ENCODE assay signal across 8 cellular contexts in the genomic region with DNA sequence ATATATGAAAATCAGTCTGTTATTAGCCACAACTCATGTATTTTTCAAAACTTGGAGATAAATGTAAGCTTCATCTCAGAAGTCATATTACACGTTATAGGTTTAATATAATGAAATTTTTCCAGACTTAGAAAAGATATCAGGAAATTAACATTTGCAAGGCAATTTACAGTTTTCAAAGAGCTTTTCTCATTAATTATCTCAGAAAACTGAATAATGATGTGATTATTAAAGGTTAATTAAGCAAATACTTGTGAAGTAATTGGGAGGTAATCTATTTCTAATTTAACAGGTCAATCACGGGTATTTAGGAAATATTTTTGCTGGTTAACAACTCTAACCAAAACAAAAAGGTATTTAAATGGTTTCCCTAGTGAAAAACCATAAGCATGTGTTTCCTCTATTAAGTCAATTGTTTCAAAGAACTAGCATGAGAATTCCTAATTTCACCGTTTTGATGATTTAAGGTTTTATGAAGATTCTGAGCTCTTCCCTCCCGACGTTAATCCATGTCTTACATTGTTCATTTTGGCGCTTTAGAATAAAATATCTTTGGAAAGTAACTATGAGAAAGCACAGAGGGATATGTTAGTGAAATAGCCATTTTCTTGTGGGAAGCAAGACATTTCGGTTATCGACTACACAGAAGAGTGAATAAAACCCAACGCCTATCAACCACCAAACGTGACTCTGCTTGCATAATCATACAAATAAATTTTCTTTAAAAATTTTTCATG. TPM values are rescaled to one million over a fixed set of nuclear protein-coding genes. Genes with fewer than 3 reads are reported as not detected.
DNase-seq lines count a peak whose midpoint lies in the region; ATAC-seq, FAIRE-seq and TF ChIP-seq lines count a peak whose summit lies in the region.

No MANE protein-coding gene starts in this region.

- H3K9me3 ChIP-seq in GM12878 (replicated peaks; ENCODE audit: control insufficient read depth, insufficient read depth, low read length) (no peaks in the 10 kb centered on the region), thyroid gland (no peaks in the 10 kb centered on the region)

- H3K4me1 Mint-ChIP-seq in activated T-cell treated with anti-CD3 and anti-CD28 coated beads, Interleukin-2, amount 50 U/mL, for 4 hours (ENCODE audit: low read depth), result peaks cover 9% of the 10 kb centered on the region

- RAD21 ChIA-PET in GM12878 (lab: Charles Lee; ENCODE audit: unreplicated experiment), result no interaction called here

- in situ Hi-C loops in GM12878 (cut with MboI), result no loop called here

- TF ChIP-seq RAD21 in GM12878 (IDR thresholded peaks at IDR 0.05; ENCODE audit: insufficient read depth, low read depth, low read length), result no peak

- POLR2A ChIA-PET in GM12878 (lab: Charles Lee), result no interaction called here

- no peaks in the 10 kb centered on the region for H3K36me3 ChIP-seq in GM12878 (ENCODE audit: control insufficient read depth in 2 of 2, insufficient read depth in 2 of 2, low read length in 1 of 2)
- H3K36me3 ChIP-seq in thyroid gland, result no peaks in the 10 kb centered on the region

- no peaks in the 10 kb centered on the region for H3K9me3 Mint-ChIP-seq in activated T-cell treated with anti-CD3 and anti-CD28 coated beads, Interleukin-2, amount 50 U/mL, for 4 hours

- H3K4me1 ChIP-seq in GM12878 (ENCODE audit: control insufficient read depth, insufficient read depth, low read length), result no peaks in the 10 kb centered on the region
- H3K4me1 ChIP-seq in thyroid gland, result peaks cover 4 to 8% of the 10 kb centered on the region in 2 donors

- no peaks in the 10 kb centered on the region for H3K36me3 Mint-ChIP-seq in activated T-cell treated with anti-CD3 and anti-CD28 coated beads, Interleukin-2, amount 50 U/mL, for 4 hours (ENCODE audit: insufficient read depth)

- no peak overlapping the region for H3K9ac ChIP-seq in GM12878 (ENCODE audit: control insufficient read depth, insufficient read depth, low read length)

- CTCF ChIA-PET in GM12878 (lab: Yijun Ruan, JAX), result interaction anchor here (1.5 kb wide), 1 partner anchor 14 kb away, joined by 3 read pairs; no protein-coding TSS in a partner anchor

- no peak for DNase-seq in activated T-cell treated with anti-CD3 and anti-CD28 coated beads, Interleukin-2, amount 50 U/mL, for 4 hours
- DNase-seq in activated T-cell treated with anti-CD3 and anti-CD28 coated beads for 4 hours (no peak), GM12878 (ENCODE audit: low read depth, low spot score) (no peak), medulla oblongata (ENCODE audit: extremely low spot score) (peak; percentile 44), thyroid gland (no peak), T1000 (lab: John Stamatoyannopoulos, UW) (no peak), H54 (ENCODE audit: insufficient read length, low spot score) (no peak), DMS114 treated with DMSO at 0.1 percent for 48 hours (lab: John Stamatoyannopoulos, UW; ENCODE audit: unreplicated experiment) (no peak)

- no peaks in the 10 kb centered on the region for H3K79me2 ChIP-seq in GM12878 (ENCODE audit: control insufficient read depth, insufficient read depth, low read length)

- H3K27ac ChIP-seq in GM12878 (ENCODE audit: control insufficient read depth, insufficient read depth), result no peak overlapping the region
- H3K27ac ChIP-seq in thyroid gland, result peak overlapping the region; percentile 87 to 97 (median 93)

- FAIRE-seq in GM12878 (lab: Jason Lieb, UNC), result no peak
- FAIRE-seq in H54 (lab: Jason Lieb, UNC), result no peak

- H3K4me3 Mint-ChIP-seq in activated T-cell treated with anti-CD3 and anti-CD28 coated beads, Interleukin-2, amount 50 U/mL, for 4 hours, result peak overlapping the region; percentile 77

- no TSS peak for BruUV-seq in GM12878 (replicated peaks; lab: Mats Ljungman, UMichigan)

- H3K4me2 ChIP-seq in GM12878 (ENCODE audit: control insufficient read depth, insufficient read depth), result peak overlapping the region; percentile 79

- H2AFZ ChIP-seq in GM12878 (ENCODE audit: control insufficient read depth, low read depth, low read length), result no peak overlapping the region

- H4K20me1 ChIP-seq in GM12878 (ENCODE audit: control insufficient read depth, insufficient read depth), result no peaks in the 10 kb centered on the region

- ATAC-seq in activated T-cell treated with anti-CD3 and anti-CD28 coated beads, Interleukin-2, amount 50 U/mL, for 4 hours, result no peak
- ATAC-seq in GM12878, result no peak

- SMC1A ChIA-PET in GM12878 (lab: Charles Lee; ENCODE audit: uncharacterized antibody, unreplicated experiment), result no interaction called here

- TF ChIP-seq CTCF in GM12878 (IDR thresholded peaks at IDR 0.05 in 2 of 3, conservative IDR thresholded peaks at IDR 0.05 in 1 of 3; ENCODE audit: control insufficient read depth in 2 of 3, extremely low read depth in 1 of 3, insufficient read depth in 1 of 3, low read depth in 3 of 3, low read length in 3 of 3) (no peak), thyroid gland (IDR thresholded peaks at IDR 0.05) (no peak)

- H3K4me3 ChIP-seq in GM12878 (peak overlapping the region; percentile 78; the same call in 1 of the 2 replicates), thyroid gland (replicated peaks in 1 of 3) (peak overlapping the region in 2 of 3 donors; percentile 83 to 96)

- intact Hi-C loops in GM12878 (cut with micrococcal nuclease; ENCODE audit: unreplicated experiment) (loop anchor here (10.0 kb wide), 1 partner anchor 326 kb away; no protein-coding TSS in a partner anchor), thyroid gland (cut with DNase I) (no loop called here)

- peaks cover 5% of the 10 kb centered on the region for H3K27me3 Mint-ChIP-seq in activated T-cell treated with anti-CD3 and anti-CD28 coated beads, Interleukin-2, amount 50 U/mL, for 4 hours (ENCODE audit: low read depth)

- WGBS in GM12878 (ENCODE audit: insufficient coverage, insufficient replicate concordance, low lambda C conversion rate, missing lambda C conversion rate), result 12% methylated on average over 10 of the region's 10 CpGs
- WGBS in thyroid gland, 2 donors, result 33 to 40% methylated on average over 10 of the region's 10 CpGs

- TF ChIP-seq POLR2A in GM12878 (IDR thresholded peaks at IDR 0.05; ENCODE audit: low read depth, low read length) (no peak), thyroid gland (IDR thresholded peaks at IDR 0.05) (no peak), H54 (IDR thresholded peaks at IDR 0.05; ENCODE audit: low read depth, low read length) (no peak)

- H3K27me3 ChIP-seq in GM12878 (replicated peaks in 1 of 2; ENCODE audit: control insufficient read depth in 2 of 2, insufficient read depth in 2 of 2, low read length in 1 of 2) (peaks cover 0 to 12% of the 10 kb centered on the region in 2 experiments; a peak in 1 of 4 replicates), thyroid gland (no peaks in the 10 kb centered on the region)

- TF ChIP-seq EP300 in GM12878 (IDR thresholded peaks at IDR 0.05; ENCODE audit: borderline replicate concordance in 1 of 2, control insufficient read depth in 1 of 2, low read depth in 2 of 2, low read length in 2 of 2), result no peak

TF ChIP-seq in GM12878, 131 proteins besides CTCF, POLR2A, EP300 and RAD21:
- no peak for TF ChIP-seq SUPT20H (IDR thresholded peaks at IDR 0.05; ENCODE audit: borderline replicate concordance, control insufficient read depth, low read depth, low read length)
- peak; percentile 76; the same call in 1 of the 2 replicates for TF ChIP-seq EZH2 (IDR thresholded peaks at IDR 0.05; ENCODE audit: borderline replicate concordance, control insufficient read depth, low read depth, low read length)
- no peak for TF ChIP-seq PAX8 (IDR thresholded peaks at IDR 0.05)
- TF ChIP-seq, protein P1, sequence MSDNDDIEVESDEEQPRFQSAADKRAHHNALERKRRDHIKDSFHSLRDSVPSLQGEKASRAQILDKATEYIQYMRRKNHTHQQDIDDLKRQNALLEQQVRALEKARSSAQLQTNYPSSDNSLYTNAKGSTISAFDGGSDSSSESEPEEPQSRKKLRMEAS (IDR thresholded peaks at IDR 0.05; ENCODE audit: low read depth, low read length), result no peak
TF ChIP-seq in GM12878: peak in this region for 1.

RNA-seq across cellular contexts. Expression of a gene that starts 1.5 kb away (rescaled TPM):
- total RNA-seq in activated T-cell treated with anti-CD3 and anti-CD28 coated beads, Interleukin-2, amount 50 U/mL, for 4 hours, result 1 to 10 TPM; 4.7 to 5.2 (median 4.9) TPM
- 3.3 and 3.4 TPM in 2 replicates for total RNA-seq in GM12878 (2013; cell fraction: nucleolus; rRNA removed)
- total RNA-seq in GM12878 (2014; rRNA removed) (0.23 and 0.49 TPM in 2 replicates), GM12878 (2014; rRNA removed; fragmentation: Illumina TruSeq; extraction: Trizol) (0.22 and 0.41 TPM in 2 replicates), GM12878 (2021) (0.32 and 0.62 TPM in 2 replicates), thyroid gland (10 to 100 TPM; 27.1 to 39.6 (median 28.8) TPM)
- polyA plus RNA-seq in GM12878 (2011; ENCODE audit: low read depth), result 0.31 TPM
- polyA plus RNA-seq in GM12878 (2011; rRNA removed) (1.8 and 2.0 TPM in 2 replicates), GM12878 (2014; fragmentation: Illumina TruSeq; extraction: Trizol) (0.46 and 0.69 TPM in 2 replicates), GM12878 (2014; fragmentation: Nextera tagmentation; extraction: Ambion mirVana) (under 1 TPM; 0.13 to 0.19 TPM), GM12878 (2014; rRNA removed) (0.42 and 0.93 TPM in 2 replicates), GM12878 (2016; fragmentation: Nextera tagmentation; extraction: Ambion mirVana) (under 1 TPM; 0.03 to 0.54 TPM)
- polyA plus RNA-seq in GM12878 (2011; cell fraction: cytosol; rRNA removed), result 2.4 and 3.1 TPM in 2 replicates
- 3.1 and 3.4 TPM in 2 replicates for polyA plus RNA-seq in GM12878 (2011; cell fraction: nucleus; rRNA removed)
- polyA plus RNA-seq in GM12878 (2012), result 0.61 and 0.67 TPM in 2 replicates
- 3.2 and 4.6 TPM in 2 replicates for polyA minus RNA-seq in GM12878 (2011; rRNA and poly(A)+ RNA removed)
- 0.94 and 1.6 TPM in 2 replicates for polyA minus RNA-seq in GM12878 (2011; cell fraction: cytosol; rRNA and poly(A)+ RNA removed)
- polyA minus RNA-seq in GM12878 (2011; cell fraction: nucleus; rRNA and poly(A)+ RNA removed), result 2.8 and 6.0 TPM in 2 replicates

Comparison
In these comparisons a context has a peak if more than half of its experiments do, and no peak if none do; other contexts are left out.
1. RNA of a gene that starts 1.5 kb away (total RNA-seq): 27.1 to 39.6 TPM in thyroid gland; 4.7 to 5.2 TPM in activated T-cell treated with anti-CD3 and anti-CD28 coated beads, Interleukin-2, amount 50 U/mL, for 4 hours and 0.22 to 3.4 TPM in GM12878; every median in the first group is over 4 times any median in the second.